In the genomic region with DNA sequence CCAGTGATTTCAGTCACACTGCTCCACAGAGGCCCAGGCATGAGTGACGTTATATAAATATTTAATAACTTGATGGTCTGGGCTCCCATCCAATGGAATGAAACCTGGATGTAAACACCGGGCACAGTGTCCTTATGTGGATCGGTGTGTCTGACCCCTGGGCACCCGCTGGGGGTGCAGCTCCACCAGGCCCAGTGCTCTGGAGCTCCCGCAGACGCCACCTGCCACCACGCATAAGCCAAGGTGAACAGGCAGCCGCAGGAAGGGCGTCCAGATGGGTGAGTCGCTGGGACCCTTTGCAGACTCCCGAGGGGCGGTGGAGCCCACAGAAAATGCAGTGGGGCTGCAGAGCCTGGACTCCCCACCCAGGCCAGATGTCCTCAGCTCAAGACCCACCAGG, we compare ENCODE assay signal across 18 cellular contexts.
DNase-seq lines count a peak whose midpoint lies in the region; ATAC-seq, FAIRE-seq and TF ChIP-seq lines count a peak whose summit lies in the region.
"Had no signal": no experiment of that assay in that cellular context is flagged by ENCODE, and none has a peak within 500 bp of the region (broad histone marks: within the 10 kb centered on the region; RNA-seq: fewer than 3 reads in every experiment).

No MANE protein-coding gene starts in this region.

- no peak for TF ChIP-seq EP300 in A549 (IDR thresholded peaks at IDR 0.05)

- POLR2A ChIA-PET in A549 (lab: Yijun Ruan, JAX): no interaction called here

- H3K4me1 ChIP-seq in A549 (peaks cover 47% of the 10 kb centered on the region), muscle layer of colon (ENCODE audit: insufficient read depth, low read length) (peaks cover 60% of the 10 kb centered on the region)

- no peak for ATAC-seq in A549
- ATAC-seq: activated CD8-positive, alpha-beta T cell treated with anti-CD3 and anti-CD28 coated beads, Interleukin-2, amount 10 ng/mL, durations not matched to agents 7 days and 5 days; activated T-cell treated with anti-CD3 and anti-CD28 coated beads, Interleukin-2, amount 50 U/mL, for 72 hours had no signal

- no peak for FAIRE-seq in A549 (lab: Jason Lieb, UNC)
- no peak for FAIRE-seq in H54 (lab: Jason Lieb, UNC)
- FAIRE-seq: bronchial epithelial cell, GM12892 had no signal

- 52% methylated on average over 9 of the region's 12 CpGs for WGBS in A549 (ENCODE audit: missing lambda C conversion rate)

- peak overlapping the region; percentile 83 for H3K9ac ChIP-seq in muscle layer of colon (ENCODE audit: low read length)
- H3K9ac ChIP-seq: GM23248 had no signal

- peak overlapping the region; percentile 46 to 89; a peak in 5 of 6 replicates for H3K27ac ChIP-seq in A549
- H3K27ac ChIP-seq in VCaP: peak overlapping the region; percentile 86
- H3K27ac ChIP-seq in muscle layer of colon (ENCODE audit: low read depth, low read length): peak overlapping the region; percentile 89
- H3K27ac ChIP-seq: GM23248 had no signal

- no peaks in the 10 kb centered on the region for H3K27me3 ChIP-seq in muscle layer of colon (ENCODE audit: control insufficient read depth in 1 of 2, insufficient read depth in 2 of 2, low read length in 2 of 2)

- intact Hi-C loops in posterior vena cava (cut with DNase I): no loop called here

- no peak for DNase-seq in A549 (ENCODE audit: low read depth in 1 of 2, low spot score in 1 of 2)
- peak; percentile 44 for DNase-seq in DMS 273 treated with DMSO at 0.1 percent for 48 hours (lab: John Stamatoyannopoulos, UW)
- DNase-seq in posterior vena cava (ENCODE audit: low spot score): no peak
- no peak for DNase-seq in H54 (ENCODE audit: insufficient read length, low spot score)
- no peak for DNase-seq in CD1c-positive myeloid dendritic cell (ENCODE audit: extremely low spot score)
- DNase-seq in stimulated activated CD4-positive, alpha-beta T cell treated with anti-CD3 and anti-CD28 coated beads, Interleukin-4, amount 100 ng/mL, for 4 hours: no peak
- DNase-seq: activated B cell treated with CpG ODN at 0.5 μM for 24 hours; activated CD8-positive, alpha-beta T cell treated with anti-CD3 and anti-CD28 coated beads, Interleukin-2, amount 10 ng/mL, durations not matched to agents 7 days and 5 days; activated T-cell treated with anti-CD3 and anti-CD28 coated beads, Interleukin-2, amount 50 U/mL, for 72 hours; dermis blood vessel endothelial cell; GM23248; islet precursor cell; NCI-H2081 treated with DMSO at 0.1 percent for 48 hours; stimulated activated CD4-positive, alpha-beta T cell treated with anti-CD3 and anti-CD28 coated beads, Interleukin-2, amount 100 ng/mL, for 24 hours had no signal

- no peak for TF ChIP-seq RAD21 in A549 (conservative IDR thresholded peaks at IDR 0.05 in 1 of 2, IDR thresholded peaks at IDR 0.05 in 1 of 2)

- TF ChIP-seq CTCF in A549 (IDR thresholded peaks at IDR 0.05) (no peak), VCaP (conservative IDR thresholded peaks at IDR 0.05) (peak; percentile 25)

- H3K4me3 ChIP-seq in A549 (no peak overlapping the region), muscle layer of colon (ENCODE audit: low read depth in 1 of 2, low read length in 2 of 2) (peak overlapping the region; percentile 17 to 54)
- H3K4me3 ChIP-seq: GM23248 had no signal

- no peak overlapping the region for H3K4me2 ChIP-seq in A549

- CTCF ChIA-PET in A549 (lab: Yijun Ruan, JAX): interaction anchor here (0.5 to 1.2 kb wide), 4 partner anchors 22 to 198 kb away, joined by 3 to 4 read pairs (median 3); no protein-coding TSS in a partner anchor

- no peaks in the 10 kb centered on the region for H3K36me3 ChIP-seq in muscle layer of colon (ENCODE audit: insufficient read depth, low read length)

- TF ChIP-seq POLR2A in A549 (IDR thresholded peaks at IDR 0.05; ENCODE audit: low read length): no peak
- TF ChIP-seq POLR2A in H54 (IDR thresholded peaks at IDR 0.05; ENCODE audit: low read depth, low read length): no peak

- H3K9me3 ChIP-seq in A549: peaks cover 8% of the 10 kb centered on the region
- H3K9me3 ChIP-seq in muscle layer of colon (ENCODE audit: low read length): no peaks in the 10 kb centered on the region

TF ChIP-seq in A549, 52 proteins besides CTCF, POLR2A, EP300 and RAD21:
- TF ChIP-seq ZFP36 (IDR thresholded peaks at IDR 0.05; ENCODE audit: borderline replicate concordance, partially characterized antibody) (no peak), FOSB (CRISPR knock-in tag; IDR thresholded peaks at IDR 0.05) (no peak), FOXS1 (CRISPR knock-in tag; IDR thresholded peaks at IDR 0.05) (no peak), EHMT2 (IDR thresholded peaks at IDR 0.05; ENCODE audit: low read depth) (no peak), HOXB13 (CRISPR knock-in tag; IDR thresholded peaks at IDR 0.05; ENCODE audit: low read depth) (no peak), HOXB5 (CRISPR knock-in tag; IDR thresholded peaks at IDR 0.05) (no peak), HOXA7 (CRISPR knock-in tag; IDR thresholded peaks at IDR 0.05) (no peak), NFE2L2 (conservative IDR thresholded peaks at IDR 0.05; ENCODE audit: low read length) (no peak), ZSCAN20 (CRISPR knock-in tag; IDR thresholded peaks at IDR 0.05) (no peak), MYC (IDR thresholded peaks at IDR 0.05; ENCODE audit: borderline replicate concordance, low read length) (no peak), CBX2 (IDR thresholded peaks at IDR 0.05; ENCODE audit: borderline replicate concordance, low read depth) (no peak), RNF2 (IDR thresholded peaks at IDR 0.05; ENCODE audit: borderline replicate concordance, low read depth) (no peak)
- TF ChIP-seq, protein P1, sequence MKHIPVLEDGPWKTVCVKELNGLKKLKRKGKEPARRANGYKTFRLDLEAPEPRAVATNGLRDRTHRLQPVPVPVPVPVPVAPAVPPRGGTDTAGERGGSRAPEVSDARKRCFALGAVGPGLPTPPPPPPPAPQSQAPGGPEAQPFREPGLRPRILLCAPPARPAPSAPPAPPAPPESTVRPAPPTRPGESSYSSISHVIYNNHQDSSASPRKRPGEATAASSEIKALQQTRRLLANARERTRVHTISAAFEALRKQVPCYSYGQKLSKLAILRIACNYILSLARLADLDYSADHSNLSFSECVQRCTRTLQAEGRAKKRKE (CRISPR knock-in tag; IDR thresholded peaks at IDR 0.05; ENCODE audit: low read depth): no peak
- TF ChIP-seq, protein P2, sequence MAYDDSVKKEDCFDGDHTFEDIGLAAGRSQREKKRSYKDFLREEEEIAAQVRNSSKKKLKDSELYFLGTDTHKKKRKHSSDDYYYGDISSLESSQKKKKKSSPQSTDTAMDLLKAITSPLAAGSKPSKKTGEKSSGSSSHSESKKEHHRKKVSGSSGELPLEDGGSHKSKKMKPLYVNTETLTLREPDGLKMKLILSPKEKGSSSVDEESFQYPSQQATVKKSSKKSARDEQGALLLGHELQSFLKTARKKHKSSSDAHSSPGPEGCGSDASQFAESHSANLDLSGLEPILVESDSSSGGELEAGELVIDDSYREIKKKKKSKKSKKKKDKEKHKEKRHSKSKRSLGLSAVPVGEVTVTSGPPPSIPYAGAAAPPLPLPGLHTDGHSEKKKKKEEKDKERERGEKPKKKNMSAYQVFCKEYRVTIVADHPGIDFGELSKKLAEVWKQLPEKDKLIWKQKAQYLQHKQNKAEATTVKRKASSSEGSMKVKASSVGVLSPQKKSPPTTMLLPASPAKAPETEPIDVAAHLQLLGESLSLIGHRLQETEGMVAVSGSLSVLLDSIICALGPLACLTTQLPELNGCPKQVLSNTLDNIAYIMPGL (CRISPR knock-in tag; IDR thresholded peaks at IDR 0.05; ENCODE audit: borderline replicate concordance): no peak
TF ChIP-seq in A549: peak in this region for 0.
